Comparison of ENCODE assay signal across 11 cellular contexts in the genomic region with DNA sequence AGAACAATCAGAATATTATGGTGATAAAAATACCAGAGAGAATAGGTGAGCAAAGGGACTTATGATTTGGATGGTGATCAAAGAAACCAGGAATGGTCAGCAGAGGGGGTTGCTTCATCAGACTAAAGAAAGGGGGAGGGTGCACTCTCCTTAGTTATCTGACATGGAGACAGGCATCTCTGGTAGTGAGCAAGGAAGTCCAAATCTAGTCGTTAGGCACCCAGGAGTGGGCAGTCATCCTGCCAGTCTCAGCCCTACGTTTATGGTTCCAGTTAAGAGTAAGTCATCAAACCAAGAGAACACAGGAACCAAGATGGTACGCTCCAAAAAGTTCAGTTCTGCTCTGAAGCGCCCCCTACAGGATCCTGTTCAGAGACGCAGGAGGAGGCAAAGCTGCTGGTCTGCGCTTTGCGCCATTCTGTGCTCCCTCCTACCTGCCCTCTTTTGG. TPM values are rescaled to one million over a fixed set of nuclear protein-coding genes. Genes with fewer than 3 reads are reported as not detected.
A peak's percentile ranks its signal among the peaks of the same experiment; 100 is the strongest.
DNase-seq lines count a peak whose midpoint lies in the region; ATAC-seq and TF ChIP-seq lines count a peak whose summit lies in the region.
"Had no signal": no experiment of that assay in that cellular context is flagged by ENCODE, and none has a peak within 500 bp of the region (broad histone marks: within the 10 kb centered on the region; RNA-seq: fewer than 3 reads in every experiment).

No MANE protein-coding gene starts in this region.

- H3K4me3 Mint-ChIP-seq in naive thymus-derived CD4-positive, alpha-beta T cell: no peak overlapping the region
- H3K4me3 Mint-ChIP-seq: activated naive CD4-positive, alpha-beta T cell treated with anti-CD3 and anti-CD28 coated beads, Interleukin-2, amount 50 U/mL, for 24 hours; IgD-negative memory B cell had no signal

- H3K27ac Mint-ChIP-seq in naive thymus-derived CD4-positive, alpha-beta T cell: no peak overlapping the region
- H3K27ac Mint-ChIP-seq: activated naive CD4-positive, alpha-beta T cell treated with anti-CD3 and anti-CD28 coated beads, Interleukin-2, amount 50 U/mL, for 24 hours; IgD-negative memory B cell had no signal

- no peak overlapping the region for H3K27ac ChIP-seq in naive thymus-derived CD4-positive, alpha-beta T cell (ENCODE audit: low read depth, low read length)
- H3K27ac ChIP-seq: gastroesophageal sphincter had no signal

- H3K4me3 ChIP-seq in naive thymus-derived CD4-positive, alpha-beta T cell (ENCODE audit: low read length): no peak overlapping the region
- H3K4me3 ChIP-seq: gastroesophageal sphincter had no signal

- H3K36me3 Mint-ChIP-seq in naive thymus-derived CD4-positive, alpha-beta T cell: peaks cover 0 to 13% (median 3%) of the 10 kb centered on the region in 5 donors
- H3K36me3 Mint-ChIP-seq: activated naive CD4-positive, alpha-beta T cell treated with anti-CD3 and anti-CD28 coated beads, Interleukin-2, amount 50 U/mL, for 24 hours had no signal

- ATAC-seq in GM19452 (IDR thresholded peaks at IDR 0.05; ENCODE audit: unreplicated experiment): no peak
- ATAC-seq in naive thymus-derived CD4-positive, alpha-beta T cell: no peak
- ATAC-seq: gastroesophageal sphincter had no signal

- H3K36me3 ChIP-seq in naive thymus-derived CD4-positive, alpha-beta T cell (ENCODE audit: control insufficient read depth in 2 of 3, insufficient read depth in 3 of 3, low read length in 3 of 3): no peaks in the 10 kb centered on the region
- H3K36me3 ChIP-seq: gastroesophageal sphincter had no signal

- peaks cover 0 to 3% (median 0%) of the 10 kb centered on the region in 3 experiments for H3K9me3 ChIP-seq in naive thymus-derived CD4-positive, alpha-beta T cell (ENCODE audit: control insufficient read depth in 2 of 3, low read length in 3 of 3)

- H3K4me1 ChIP-seq in naive thymus-derived CD4-positive, alpha-beta T cell (ENCODE audit: control insufficient read depth in 2 of 2, insufficient read depth in 2 of 2, low read length in 2 of 2): no peaks in the 10 kb centered on the region

- DNase-seq in A172 (ENCODE audit: low spot score) (peak; percentile 22), EL (peak; percentile 25), NAMALWA (ENCODE audit: low spot score) (peak; percentile 34), erythroblast (lab: John Stamatoyannopoulos, UW) (peak; percentile 54 to 61), SHP77 treated with DMSO at 0.1 percent for 48 hours (lab: John Stamatoyannopoulos, UW) (no peak), D341Med (ENCODE audit: low spot score) (no peak)
- no peak for DNase-seq in naive thymus-derived CD4-positive, alpha-beta T cell

- TF ChIP-seq POLR2A in erythroblast (IDR thresholded peaks at IDR 0.05; ENCODE audit: low read length): no peak

- peaks cover 0 to 11% of the 10 kb centered on the region in 2 donors for H3K27me3 ChIP-seq in naive thymus-derived CD4-positive, alpha-beta T cell (ENCODE audit: control insufficient read depth in 2 of 2, insufficient read depth in 2 of 2, low read length in 2 of 2)

- POLR2A ChIA-PET in naive thymus-derived CD4-positive, alpha-beta T cell (lab: Charles Lee): no interaction called here

- H3K9me3 Mint-ChIP-seq in naive thymus-derived CD4-positive, alpha-beta T cell: peaks cover 1 to 14% (median 9%) of the 10 kb centered on the region in 11 donors

- H3K4me1 Mint-ChIP-seq in naive thymus-derived CD4-positive, alpha-beta T cell: peaks cover 0 to 8% (median 2%) of the 10 kb centered on the region in 7 donors
- H3K4me1 Mint-ChIP-seq: IgD-negative memory B cell had no signal

- CTCF ChIA-PET in naive thymus-derived CD4-positive, alpha-beta T cell (lab: Charles Lee): no interaction called here

- H3K27me3 Mint-ChIP-seq in naive thymus-derived CD4-positive, alpha-beta T cell: peaks cover 61 to 72% (median 62%) of the 10 kb centered on the region in 5 donors

- intact Hi-C loops in naive thymus-derived CD4-positive, alpha-beta T cell (cut with micrococcal nuclease): no loop called here

RNA-seq across cellular contexts. Expression of a gene that starts 28.6 kb away (rescaled TPM):
- total RNA-seq in A172 (2014; rRNA removed; shearing (Covaris generic)): 167 and 244 TPM in 2 replicates
- total RNA-seq in naive thymus-derived CD4-positive, alpha-beta T cell: 10 to 100 TPM; 17.8 to 46.1 (median 22.7) TPM
- polyA plus RNA-seq in naive thymus-derived CD4-positive, alpha-beta T cell: 10 to 100 TPM; 51.9 to 56.5 TPM

RNA-seq across cellular contexts. Expression of a gene that starts 28.7 kb away (rescaled TPM):
- 0.12 and 0.98 TPM in 2 replicates for total RNA-seq in A172 (2014; rRNA removed; shearing (Covaris generic))
- under 1 TPM in 1 of 5 experiments, not detected in 4; 0.07 TPM for total RNA-seq in naive thymus-derived CD4-positive, alpha-beta T cell
- polyA plus RNA-seq in naive thymus-derived CD4-positive, alpha-beta T cell: not detected
- total RNA-seq: gastroesophageal sphincter had no signal

Comparison
In these comparisons a context has a peak if more than half of its experiments do, and no peak if none do; other contexts are left out.
1. DNase-seq: peak in A172 (single experiment), EL (single experiment), NAMALWA (single experiment) and erythroblast (2 of 2); none in SHP77 treated with DMSO at 0.1 percent for 48 hours (single experiment), D341Med (single experiment) and naive thymus-derived CD4-positive, alpha-beta T cell (0 of 9).